Comparison of ENCODE assay signal across 23 cellular contexts in the genomic region with DNA sequence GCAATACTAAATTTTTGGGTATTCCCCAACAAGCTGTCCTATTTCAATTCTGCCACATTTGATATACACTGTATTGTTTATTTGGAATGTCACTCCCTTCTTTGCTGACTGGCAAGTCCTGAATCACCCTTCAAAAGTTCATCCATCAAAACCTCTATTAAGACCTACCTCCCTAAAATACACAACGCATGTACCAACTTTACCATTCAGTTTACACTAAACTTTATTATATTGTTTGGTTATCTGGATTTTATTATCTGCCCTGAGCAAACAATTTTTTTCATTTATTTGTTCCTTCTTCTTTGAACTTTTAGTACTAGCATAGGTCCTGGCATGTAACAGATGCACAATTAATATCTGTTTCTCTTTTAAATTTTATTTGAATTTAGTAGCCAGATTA.
"Had no signal": no experiment of that assay in that cellular context is flagged by ENCODE, and none has a peak within 500 bp of the region (broad histone marks: within the 10 kb centered on the region; RNA-seq: fewer than 3 reads in every experiment).

No MANE protein-coding gene starts in this region.

- H3K27ac ChIP-seq: left ventricle myocardium inferior, ovary, right atrium auricular region, right lobe of liver, tibial nerve, uterus had no signal

- ATAC-seq: natural killer cell; right lobe of liver; stimulated activated memory B cell treated with anti-CD40 and anti-IgM and Interleukin-4, amounts not matched to agents 10 μg/mL and 1 μg/mL and 100 μg/mL, for 72 hours; stimulated activated naive CD8-positive, alpha-beta T cell treated with anti-CD3 and anti-CD28 coated beads, Interleukin-15, amount 100 ng/mL, for 72 hours had no signal

- H3K4me2 ChIP-seq: smooth muscle cell had no signal

- H3K27me3 ChIP-seq: ovary, right atrium auricular region, right lobe of liver, tibial nerve, uterus had no signal

- H3K36me3 ChIP-seq: left ventricle myocardium inferior, ovary, right atrium auricular region, right lobe of liver, tibial nerve, uterus had no signal

- H3K9me3 Mint-ChIP-seq: type B pancreatic cell had no signal

- H3K4me1 Mint-ChIP-seq: mesothelial cell of epicardium; naive B cell; natural killer cell; stimulated activated memory B cell treated with anti-CD40 and anti-IgM and Interleukin-4, amounts not matched to agents 10 μg/mL and 1 μg/mL and 100 μg/mL, for 72 hours; stimulated activated naive CD8-positive, alpha-beta T cell treated with anti-CD3 and anti-CD28 coated beads, Interleukin-15, amount 100 ng/mL, for 72 hours had no signal

- H3K27me3 Mint-ChIP-seq: naive B cell; progenitor cell of endocrine pancreas; stimulated activated memory B cell treated with anti-CD40 and anti-IgM and Interleukin-4, amounts not matched to agents 10 μg/mL and 1 μg/mL and 100 μg/mL, for 72 hours; stimulated activated naive CD8-positive, alpha-beta T cell treated with anti-CD3 and anti-CD28 coated beads, Interleukin-15, amount 100 ng/mL, for 72 hours; type B pancreatic cell had no signal

- H3K4me3 ChIP-seq: left ventricle myocardium inferior, lung, ovary, right atrium auricular region, right lobe of liver, smooth muscle cell, tibial nerve, uterus had no signal

- H3K36me3 Mint-ChIP-seq: mesothelial cell of epicardium; naive B cell; natural killer cell; stimulated activated memory B cell treated with anti-CD40 and anti-IgM and Interleukin-4, amounts not matched to agents 10 μg/mL and 1 μg/mL and 100 μg/mL, for 72 hours; type B pancreatic cell had no signal

- H3K27ac Mint-ChIP-seq: mesothelial cell of epicardium; naive B cell; natural killer cell; progenitor cell of endocrine pancreas; stimulated activated memory B cell treated with anti-CD40 and anti-IgM and Interleukin-4, amounts not matched to agents 10 μg/mL and 1 μg/mL and 100 μg/mL, for 72 hours; stimulated activated naive CD8-positive, alpha-beta T cell treated with anti-CD3 and anti-CD28 coated beads, Interleukin-15, amount 100 ng/mL, for 72 hours; type B pancreatic cell had no signal

- DNase-seq: islet precursor cell; left ventricle myocardium inferior; mesendoderm; naive B cell; natural killer cell; ovary; right lobe of liver; stimulated activated CD4-positive, alpha-beta T cell treated with anti-CD3 and anti-CD28 coated beads, Interleukin-1b, Interleukin-23, amount 100 ng/mL, for 48 hours; stimulated activated CD4-positive, alpha-beta T cell treated with anti-CD3 and anti-CD28 coated beads, Interleukin-2, amount 100 ng/mL, for 48 hours; stimulated activated CD4-positive, alpha-beta T cell treated with anti-CD3 and anti-CD28 coated beads, Interleukin-4, amount 100 ng/mL, for 4 hours; stimulated activated CD8-positive, alpha-beta memory T cell treated with anti-CD3 and anti-CD28 coated beads, Interleukin-4, amount 100 ng/mL, for 48 hours; stimulated activated naive CD4-positive, alpha-beta T cell treated with Interleukin-2 at 50 U/mL for 16 hours; stimulated activated naive CD8-positive, alpha-beta T cell treated with anti-CD3 and anti-CD28 coated beads, Interleukin-15, amount 100 ng/mL, for 72 hours; substantia nigra; uterus had no signal

- H3K4me3 Mint-ChIP-seq: mesothelial cell of epicardium; naive B cell; natural killer cell; stimulated activated memory B cell treated with anti-CD40 and anti-IgM and Interleukin-4, amounts not matched to agents 10 μg/mL and 1 μg/mL and 100 μg/mL, for 72 hours; stimulated activated naive CD8-positive, alpha-beta T cell treated with anti-CD3 and anti-CD28 coated beads, Interleukin-15, amount 100 ng/mL, for 72 hours; type B pancreatic cell had no signal
